Comparison of ENCODE assay signal across 1 cellular context in genomic region chr6:6583836-6584235, GRCh38.
A peak's percentile ranks its signal among the peaks of the same experiment; 100 is the strongest.
TF ChIP-seq lines count a peak whose summit lies in the region.

No MANE protein-coding gene starts in this region.

TF ChIP-seq in K562, 482 proteins besides CTCF, POLR2A, EP300 and RAD21 (continued from another document):
- TF ChIP-seq, protein P1, sequence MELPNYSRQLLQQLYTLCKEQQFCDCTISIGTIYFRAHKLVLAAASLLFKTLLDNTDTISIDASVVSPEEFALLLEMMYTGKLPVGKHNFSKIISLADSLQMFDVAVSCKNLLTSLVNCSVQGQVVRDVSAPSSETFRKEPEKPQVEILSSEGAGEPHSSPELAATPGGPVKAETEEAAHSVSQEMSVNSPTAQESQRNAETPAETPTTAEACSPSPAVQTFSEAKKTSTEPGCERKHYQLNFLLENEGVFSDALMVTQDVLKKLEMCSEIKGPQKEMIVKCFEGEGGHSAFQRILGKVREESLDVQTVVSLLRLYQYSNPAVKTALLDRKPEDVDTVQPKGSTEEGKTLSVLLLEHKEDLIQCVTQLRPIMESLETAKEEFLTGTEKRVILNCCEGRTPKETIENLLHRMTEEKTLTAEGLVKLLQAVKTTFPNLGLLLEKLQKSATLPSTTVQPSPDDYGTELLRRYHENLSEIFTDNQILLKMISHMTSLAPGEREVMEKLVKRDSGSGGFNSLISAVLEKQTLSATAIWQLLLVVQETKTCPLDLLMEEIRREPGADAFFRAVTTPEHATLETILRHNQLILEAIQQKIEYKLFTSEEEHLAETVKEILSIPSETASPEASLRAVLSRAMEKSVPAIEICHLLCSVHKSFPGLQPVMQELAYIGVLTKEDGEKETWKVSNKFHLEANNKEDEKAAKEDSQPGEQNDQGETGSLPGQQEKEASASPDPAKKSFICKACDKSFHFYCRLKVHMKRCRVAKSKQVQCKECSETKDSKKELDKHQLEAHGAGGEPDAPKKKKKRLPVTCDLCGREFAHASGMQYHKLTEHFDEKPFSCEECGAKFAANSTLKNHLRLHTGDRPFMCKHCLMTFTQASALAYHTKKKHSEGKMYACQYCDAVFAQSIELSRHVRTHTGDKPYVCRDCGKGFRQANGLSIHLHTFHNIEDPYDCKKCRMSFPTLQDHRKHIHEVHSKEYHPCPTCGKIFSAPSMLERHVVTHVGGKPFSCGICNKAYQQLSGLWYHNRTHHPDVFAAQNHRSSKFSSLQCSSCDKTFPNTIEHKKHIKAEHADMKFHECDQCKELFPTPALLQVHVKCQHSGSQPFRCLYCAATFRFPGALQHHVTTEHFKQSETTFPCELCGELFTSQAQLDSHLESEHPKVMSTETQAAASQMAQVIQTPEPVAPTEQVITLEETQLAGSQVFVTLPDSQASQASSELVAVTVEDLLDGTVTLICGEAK (IDR thresholded peaks at IDR 0.05) = peak; percentile 92
- TF ChIP-seq, protein P1 (CRISPR knock-in tag; IDR thresholded peaks at IDR 0.05) = no peak
- peak; percentile 82 for TF ChIP-seq GABPB1 (CRISPR knock-in tag; IDR thresholded peaks at IDR 0.05)
- TF ChIP-seq CBX3 (IDR thresholded peaks at IDR 0.05; ENCODE audit: borderline replicate concordance in 1 of 2, low read length in 2 of 2) = peak in 1 of 2 experiments; percentile 73; a peak in 1 of 3 replicates
- TF ChIP-seq ZBTB11 (CRISPR knock-in tag; IDR thresholded peaks at IDR 0.05) = peak in 2 of 3 experiments; percentile 92 to 98; a peak in 4 of 6 replicates
- TF ChIP-seq SMAD3 (CRISPR knock-in tag; conservative IDR thresholded peaks at IDR 0.05) = no peak
- peak; percentile 13; the same call in 1 of the 2 replicates for TF ChIP-seq EHMT2 (IDR thresholded peaks at IDR 0.05)
- TF ChIP-seq, protein P2, sequence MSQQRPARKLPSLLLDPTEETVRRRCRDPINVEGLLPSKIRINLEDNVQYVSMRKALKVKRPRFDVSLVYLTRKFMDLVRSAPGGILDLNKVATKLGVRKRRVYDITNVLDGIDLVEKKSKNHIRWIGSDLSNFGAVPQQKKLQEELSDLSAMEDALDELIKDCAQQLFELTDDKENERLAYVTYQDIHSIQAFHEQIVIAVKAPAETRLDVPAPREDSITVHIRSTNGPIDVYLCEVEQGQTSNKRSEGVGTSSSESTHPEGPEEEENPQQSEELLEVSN (IDR thresholded peaks at IDR 0.05; ENCODE audit: borderline replicate concordance in 1 of 2, extremely low read depth in 1 of 2, insufficient read depth in 1 of 2, insufficient read length in 1 of 2, low read depth in 1 of 2, low read length in 1 of 2, poor library complexity in 1 of 2, severe bottlenecking in 1 of 2) = no peak
